Comparison of ENCODE assay signal across 8 cellular contexts in the genomic region with DNA sequence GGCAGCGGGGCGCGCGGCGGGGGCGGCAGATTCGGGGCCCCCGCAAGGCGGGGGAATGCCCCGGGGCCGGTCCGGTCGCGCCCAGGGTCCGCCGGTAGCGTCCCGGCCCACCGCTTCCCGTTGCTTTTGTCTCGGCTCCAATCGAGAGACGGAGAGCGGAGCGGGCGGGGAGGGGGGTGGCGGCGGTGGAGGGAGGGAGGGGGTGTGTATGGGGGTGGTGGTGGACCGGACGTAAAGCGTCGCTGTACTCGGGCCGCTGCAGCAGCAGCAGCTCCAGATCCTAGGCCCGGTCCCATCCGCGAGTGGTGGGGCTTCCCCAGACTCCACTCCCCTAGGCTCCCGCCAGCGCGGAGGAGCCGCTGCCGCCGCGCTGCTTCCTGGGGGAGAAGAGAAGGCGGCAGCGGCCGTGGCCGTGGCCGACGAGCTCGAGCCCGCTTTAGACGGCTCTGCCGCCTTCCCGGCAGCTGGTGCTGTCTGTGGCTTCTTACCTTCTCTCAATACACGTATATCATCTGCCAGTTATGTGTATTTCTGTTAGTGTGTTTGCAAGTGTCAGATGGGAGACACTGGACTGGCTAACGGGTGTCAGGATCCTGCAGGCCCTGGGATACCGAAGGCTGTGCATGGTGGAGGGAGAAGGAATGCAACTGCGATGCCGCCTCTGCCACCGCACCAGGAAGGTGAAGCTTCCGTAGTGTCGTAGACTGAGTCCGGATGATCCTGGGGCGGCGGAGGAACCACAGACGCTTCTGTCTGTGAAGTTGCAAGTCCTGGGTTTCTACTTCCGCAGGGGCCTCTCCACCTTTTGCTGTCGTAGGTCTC. TPM values are rescaled to one million over a fixed set of nuclear protein-coding genes. Genes with fewer than 3 reads are reported as not detected.
A peak's percentile ranks its signal among the peaks of the same experiment; 100 is the strongest.
DNase-seq lines count a peak whose midpoint lies in the region; ATAC-seq, FAIRE-seq and TF ChIP-seq lines count a peak whose summit lies in the region.

No MANE protein-coding gene starts in this region.

- H3K27me3 ChIP-seq in WERI-Rb-1 (ENCODE audit: insufficient read depth, low read depth, severe bottlenecking): no peaks in the 10 kb centered on the region
- no peaks in the 10 kb centered on the region for H3K27me3 ChIP-seq in bronchial epithelial cell (ENCODE audit: control insufficient read depth, insufficient read depth, low read length)

- TF ChIP-seq CTCF in WERI-Rb-1 (IDR thresholded peaks at IDR 0.05; ENCODE audit: low read depth, low read length) (no peak), bronchial epithelial cell (IDR thresholded peaks at IDR 0.05; ENCODE audit: insufficient read depth, low read length, severe bottlenecking) (no peak)

- no peak for FAIRE-seq in bronchial epithelial cell (lab: Jason Lieb, UNC)

- peak; percentile 48 for ATAC-seq in HG02870 (IDR thresholded peaks at IDR 0.05; ENCODE audit: unreplicated experiment)

- DNase-seq in NCI-H2081 (lab: John Stamatoyannopoulos, UW) (peak; percentile 64 to 67), NCI-H2081 treated with DMSO at 0.1 percent for 48 hours (lab: John Stamatoyannopoulos, UW) (no peak), NCI-H2029 treated with DMSO at 0.1 percent for 48 hours (lab: John Stamatoyannopoulos, UW) (peak; percentile 30), WERI-Rb-1 (peak; percentile 75), bronchial epithelial cell (ENCODE audit: low read depth) (peak; percentile 33), iris pigment epithelial cell (ENCODE audit: low read depth) (peak; percentile 60)
- peak; percentile 61 for DNase-seq in stimulated activated CD4-positive, alpha-beta T cell treated with anti-CD3 and anti-CD28 coated beads, Interleukin-12 subunit alpha, Interleukin-12 subunit beta, amount 100 ng/mL, for 4 hours

- peaks cover 51% of the 10 kb centered on the region for H3K36me3 ChIP-seq in WERI-Rb-1
- H3K36me3 ChIP-seq in bronchial epithelial cell (ENCODE audit: control insufficient read depth, insufficient read depth, low read length): no peaks in the 10 kb centered on the region

- H3K9me3 ChIP-seq in WERI-Rb-1 (ENCODE audit: severe bottlenecking): no peaks in the 10 kb centered on the region

- H3K4me3 ChIP-seq in WERI-Rb-1 (ENCODE audit: low read depth, low read length): peak overlapping the region; percentile 98
- H3K4me3 ChIP-seq in bronchial epithelial cell (ENCODE audit: low read depth, low read length): peak overlapping the region; percentile 89

- peak overlapping the region; percentile 99 for H3K27ac ChIP-seq in WERI-Rb-1

RNA-seq across cellular contexts. Expression of gene CNOT2, which starts 0.5 kb away (rescaled TPM):
- 116 and 130 TPM in 2 replicates for total RNA-seq in bronchial epithelial cell
